Comparison of ENCODE assay signal across 1 cellular context in genomic region chr3:97485206-97485605, GRCh38.
TF ChIP-seq lines count a peak whose summit lies in the region.

No MANE protein-coding gene starts in this region.

TF ChIP-seq in GM23338, 12 proteins besides CTCF, POLR2A, EP300 and RAD21 (continued from another document):
- TF ChIP-seq ZNF462 (CRISPR knock-in tag; IDR thresholded peaks at IDR 0.05) (no peak), ZNF114 (CRISPR knock-in tag; IDR thresholded peaks at IDR 0.05) (no peak), EZH2 (IDR thresholded peaks at IDR 0.05; ENCODE audit: low read depth, unreplicated experiment) (no peak), ZNF331 (CRISPR knock-in tag; IDR thresholded peaks at IDR 0.05; ENCODE audit: low read depth) (no peak)
